ENCODE assay signal across 8 cellular contexts in the genomic region with DNA sequence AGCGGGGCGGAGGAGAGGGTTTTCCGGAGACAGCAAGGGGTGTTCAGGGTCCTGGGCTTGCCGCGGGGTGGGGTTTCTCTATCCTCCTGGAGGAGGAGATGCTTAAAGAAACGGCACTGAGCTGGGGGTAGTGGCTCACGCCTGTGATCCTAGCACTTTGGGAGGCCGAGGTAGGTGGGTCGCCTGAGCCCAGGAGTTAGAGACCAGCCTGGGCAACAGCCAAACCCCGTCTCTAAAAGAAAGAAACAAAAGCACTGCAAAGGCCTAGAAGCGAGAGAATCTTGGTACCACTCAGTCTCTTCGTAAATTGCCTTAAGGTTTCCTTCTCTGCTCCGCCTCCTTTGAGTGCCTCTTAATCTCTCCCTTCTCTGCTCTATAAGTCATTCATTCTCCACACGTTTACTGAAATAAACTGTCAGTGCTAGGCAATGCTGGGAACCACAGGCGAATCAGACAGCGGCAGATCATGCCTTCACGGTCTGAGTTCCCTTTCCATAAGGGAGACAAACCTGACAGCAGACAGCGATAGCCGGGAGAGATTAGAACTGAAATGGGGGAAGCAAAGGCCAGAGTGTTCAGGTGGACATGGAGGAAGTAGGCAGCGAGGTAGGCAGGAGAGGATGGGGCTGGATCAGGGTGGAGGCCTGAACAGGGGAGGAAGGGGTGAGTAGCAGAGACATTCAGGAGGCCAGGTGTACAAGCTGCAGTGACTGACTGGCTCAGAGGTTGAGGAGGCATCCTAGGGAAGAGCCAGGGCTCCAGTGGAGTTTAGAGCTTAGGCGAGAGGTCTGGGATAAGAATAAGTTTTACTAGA. TPM values are rescaled to one million over a fixed set of nuclear protein-coding genes. Genes with fewer than 3 reads are reported as not detected.
DNase-seq lines count a peak whose midpoint lies in the region; ATAC-seq and TF ChIP-seq lines count a peak whose summit lies in the region.

No MANE protein-coding gene starts in this region.

- peak overlapping the region; percentile 81 for H3K4ac ChIP-seq in IMR-90 (ENCODE audit: low read depth, low read length)

- WGBS in IMR-90 (ENCODE audit: extremely low coverage in 2 of 2, insufficient read length in 1 of 2), 2 experiments: 24% methylated on average over 10 of the region's 21 CpGs; no CpG with 5 or more reads in 1 of the 2 experiments

- CTCF ChIA-PET in IMR-90 (lab: Yijun Ruan, JAX): interaction anchor here (0.6 kb wide), 2 partner anchors 12 to 490 kb away, joined by 3 read pairs; no protein-coding TSS in a partner anchor

- H2AK5ac ChIP-seq in IMR-90 (ENCODE audit: low read depth, low read length): peak overlapping the region; percentile 86

- H3K9ac ChIP-seq in IMR-90 (ENCODE audit: low read depth, low read length): peak overlapping the region; percentile 89
- peak overlapping the region; percentile 95 to 98 for H3K9ac ChIP-seq in mucosa of rectum (ENCODE audit: low read depth in 1 of 2, low read length in 2 of 2)

- H3K9me1 ChIP-seq in IMR-90 (ENCODE audit: insufficient read depth, low read length): peaks cover 7% of the 10 kb centered on the region

- DNase-seq in IMR-90 (no peak), caudate nucleus (lab: John Stamatoyannopoulos, UW) (no peak), NOMO-1 treated with dmso at 0.1 percent for 144 hours (lab: John Stamatoyannopoulos, UW; ENCODE audit: unreplicated experiment) (no peak), hepatic stellate cell (ENCODE audit: low spot score) (no peak)

- H3K27ac ChIP-seq in ACC112 (ENCODE audit: low read depth, low read length) (peak overlapping the region; percentile 44; the same call in 1 of the 2 replicates), IMR-90 (ENCODE audit: insufficient read depth, low read length) (peak overlapping the region; percentile 78), caudate nucleus (ENCODE audit: low read depth, low read length) (peak overlapping the region; percentile 85), mucosa of rectum (ENCODE audit: low read depth in 2 of 2, low read length in 2 of 2) (peak overlapping the region; percentile 84 to 88)

- H3K4me3 ChIP-seq in ACC112 (ENCODE audit: low read depth, low read length) (peak overlapping the region; percentile 93), IMR-90 (ENCODE audit: insufficient read depth, low read depth, low read length) (peak overlapping the region; percentile 63), mucosa of rectum (ENCODE audit: low read length in 2 of 2) (peak overlapping the region; percentile 99 to 100)

- ATAC-seq in IMR-90 (ENCODE audit: low read depth): peak; percentile 12
- ATAC-seq in HG02623 (IDR thresholded peaks at IDR 0.05; ENCODE audit: unreplicated experiment): no peak
- ATAC-seq in HG03521 (IDR thresholded peaks at IDR 0.05; ENCODE audit: unreplicated experiment): no peak

- H3K36me3 ChIP-seq in ACC112 (ENCODE audit: insufficient read depth, low read length): no peaks in the 10 kb centered on the region
- peaks cover 19% of the 10 kb centered on the region for H3K36me3 ChIP-seq in IMR-90 (ENCODE audit: control insufficient read depth, insufficient read depth, low read length)
- peaks cover 22 to 33% of the 10 kb centered on the region in 2 donors for H3K36me3 ChIP-seq in mucosa of rectum (ENCODE audit: control insufficient read depth in 2 of 2, insufficient read depth in 2 of 2, low read length in 2 of 2)

- H4K8ac ChIP-seq in IMR-90 (ENCODE audit: low read depth in 2 of 2, low read length in 2 of 2): peak overlapping the region; percentile 17 to 95

- peak overlapping the region; percentile 20 for H3K23ac ChIP-seq in IMR-90 (ENCODE audit: low read depth, low read length)

- peak overlapping the region; percentile 95 for H2AK9ac ChIP-seq in IMR-90 (replicated peaks; ENCODE audit: low read depth, low read length, poor library complexity)

- H3K27me3 ChIP-seq in ACC112 (ENCODE audit: insufficient read depth, low read length) (no peaks in the 10 kb centered on the region), IMR-90 (ENCODE audit: control insufficient read depth, insufficient read depth, low read length) (no peaks in the 10 kb centered on the region), mucosa of rectum (ENCODE audit: control insufficient read depth in 2 of 2, insufficient read depth in 2 of 2, low read length in 2 of 2) (no peaks in the 10 kb centered on the region)

- no peak for TF ChIP-seq POLR2A in IMR-90 (IDR thresholded peaks at IDR 0.05; ENCODE audit: low read depth, low read length)

- H4K20me1 ChIP-seq in IMR-90 (ENCODE audit: insufficient read depth, low read length): peaks cover 6% of the 10 kb centered on the region; the same call in 1 of the 2 replicates

- H2BK5ac ChIP-seq in IMR-90 (ENCODE audit: low read depth, low read length, poor library complexity, severe bottlenecking): peak overlapping the region; percentile 63

- dilution Hi-C loops in IMR-90 (cut with HindIII; ENCODE audit: low sequenced_read_pairs, unreplicated experiment): no loop called here

- peak overlapping the region; percentile 65; the same call in 1 of the 2 replicates for H3K56ac ChIP-seq in IMR-90 (ENCODE audit: extremely low read depth, insufficient read depth, low read length)

- no peak overlapping the region for H2BK20ac ChIP-seq in IMR-90 (ENCODE audit: low read depth, low read length)

- POLR2A ChIA-PET in IMR-90 (lab: Charles Lee; ENCODE audit: unreplicated experiment): no interaction called here

- H3K79me1 ChIP-seq in IMR-90 (ENCODE audit: low read depth in 1 of 2, low read length in 2 of 2): peaks cover 13 to 35% of the 10 kb centered on the region in 2 experiments; a peak in 3 of 4 replicates

- TF ChIP-seq CTCF in IMR-90 (conservative IDR thresholded peaks at IDR 0.05; ENCODE audit: low read depth, low read length): no peak

- peaks cover 15% of the 10 kb centered on the region for H3K79me2 ChIP-seq in ACC112 (ENCODE audit: control insufficient read depth, insufficient read depth, low read length, unreplicated experiment)

- 0 out of 2 replicates have a peak overlapping the region, but pooled peaks have one; percentile 12 for H2BK120ac ChIP-seq in IMR-90 (ENCODE audit: low read depth, low read length)

- no peak overlapping the region for H2BK15ac ChIP-seq in IMR-90 (ENCODE audit: low read depth, low read length)

- peaks cover 5% of the 10 kb centered on the region for H3K4me1 ChIP-seq in ACC112 (ENCODE audit: control insufficient read depth, insufficient read depth, low read length, unreplicated experiment)
- H3K4me1 ChIP-seq in IMR-90 (ENCODE audit: control insufficient read depth, insufficient read depth, low read length): peaks cover 6% of the 10 kb centered on the region; the same call in 1 of the 2 replicates
- peaks cover 16 to 18% of the 10 kb centered on the region in 2 donors for H3K4me1 ChIP-seq in mucosa of rectum (ENCODE audit: control insufficient read depth in 2 of 2, insufficient read depth in 2 of 2, low read length in 2 of 2)

- H3K14ac ChIP-seq in IMR-90 (replicated peaks; ENCODE audit: low read depth, low read length): peak overlapping the region; percentile 90

- 0 out of 2 replicates have a peak overlapping the region, but pooled peaks have one; percentile 1 for H3K18ac ChIP-seq in IMR-90 (ENCODE audit: low read depth, low read length)

- intact Hi-C loops in IMR-90 (cut with micrococcal nuclease): loop anchor here (1.0 to 2.0 kb wide), 2 partner anchors 104 to 217 kb away; a partner anchor contains a TSS

- in situ Hi-C loops in IMR-90 (cut with MboI; ENCODE audit: low sequenced_read_pairs): loop anchor here (10.0 kb wide), 1 partner anchor 305 kb away; no protein-coding TSS in a partner anchor

- H3K4me2 ChIP-seq in IMR-90 (ENCODE audit: low read depth, low read length): peak overlapping the region; percentile 91

- peak overlapping the region; percentile 87 for H4K5ac ChIP-seq in IMR-90 (ENCODE audit: low read depth, low read length)

- H3K9me3 ChIP-seq in IMR-90 (ENCODE audit: control insufficient read depth, insufficient read depth, low read length) (no peaks in the 10 kb centered on the region), mucosa of rectum (ENCODE audit: control insufficient read depth in 2 of 2, low read length in 2 of 2) (no peaks in the 10 kb centered on the region)

- BruUV-seq in IMR-90 (replicated peaks; lab: Mats Ljungman, UMichigan): no TSS peak

- peak overlapping the region; percentile 86 for H4K91ac ChIP-seq in IMR-90 (ENCODE audit: insufficient read depth, low read depth, low read length)

- H2AFZ ChIP-seq in ACC112 (ENCODE audit: low read length, unreplicated experiment): peak overlapping the region; percentile 61
- H2AFZ ChIP-seq in IMR-90 (replicated peaks; ENCODE audit: low read length, poor library complexity): peak overlapping the region; percentile 94

- TF ChIP-seq RAD21 in IMR-90 (IDR thresholded peaks at IDR 0.05; ENCODE audit: low read length): no peak

TF ChIP-seq in IMR-90, 13 proteins besides CTCF, POLR2A, EP300 and RAD21 (continues in another document):
- no peak for TF ChIP-seq MAZ (IDR thresholded peaks at IDR 0.05; ENCODE audit: borderline replicate concordance, low read depth, low read length)
- TF ChIP-seq CEBPB (IDR thresholded peaks at IDR 0.05; ENCODE audit: low read depth, low read length): no peak
- no peak for TF ChIP-seq MAFK (IDR thresholded peaks at IDR 0.05; ENCODE audit: low read depth, low read length)
- TF ChIP-seq FOS (IDR thresholded peaks at IDR 0.05; ENCODE audit: low read depth, low read length): no peak
- TF ChIP-seq, protein P1, sequence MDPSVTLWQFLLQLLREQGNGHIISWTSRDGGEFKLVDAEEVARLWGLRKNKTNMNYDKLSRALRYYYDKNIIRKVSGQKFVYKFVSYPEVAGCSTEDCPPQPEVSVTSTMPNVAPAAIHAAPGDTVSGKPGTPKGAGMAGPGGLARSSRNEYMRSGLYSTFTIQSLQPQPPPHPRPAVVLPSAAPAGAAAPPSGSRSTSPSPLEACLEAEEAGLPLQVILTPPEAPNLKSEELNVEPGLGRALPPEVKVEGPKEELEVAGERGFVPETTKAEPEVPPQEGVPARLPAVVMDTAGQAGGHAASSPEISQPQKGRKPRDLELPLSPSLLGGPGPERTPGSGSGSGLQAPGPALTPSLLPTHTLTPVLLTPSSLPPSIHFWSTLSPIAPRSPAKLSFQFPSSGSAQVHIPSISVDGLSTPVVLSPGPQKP (IDR thresholded peaks at IDR 0.05; ENCODE audit: borderline replicate concordance, low read depth, low read length): no peak
- no peak for TF ChIP-seq SMC3 (IDR thresholded peaks at IDR 0.05; ENCODE audit: low read depth, low read length)

RNA-seq across cellular contexts. Expression of a gene that starts 0.6 kb away (rescaled TPM):
- total RNA-seq in IMR-90 (2012; rRNA removed): 965 and 1,137 TPM in 2 replicates
- 524 and 575 TPM in 2 replicates for polyA plus RNA-seq in IMR-90 (2012; rRNA removed)
- 561 and 960 TPM in 2 replicates for polyA plus RNA-seq in IMR-90 (2012; cell fraction: cytosol; rRNA removed)
- polyA plus RNA-seq in IMR-90 (2012; cell fraction: nucleus; rRNA removed; ENCODE audit: low replicate concordance): 263 and 486 TPM in 2 replicates

RNA-seq across cellular contexts. Expression of a gene that starts 1.8 kb away (rescaled TPM):
- not detected in 2 replicates for total RNA-seq in IMR-90 (2012; rRNA removed)
- polyA plus RNA-seq in IMR-90 (2012; rRNA removed): 0.16 and 0.22 TPM in 2 replicates
- 0.04 and 0.38 TPM in 2 replicates for polyA plus RNA-seq in IMR-90 (2012; cell fraction: cytosol; rRNA removed)
- 1.5 and 1.7 TPM in 2 replicates for polyA plus RNA-seq in IMR-90 (2012; cell fraction: nucleus; rRNA removed; ENCODE audit: low replicate concordance)

RNA-seq across cellular contexts. Expression of a gene that starts 27.9 kb away (rescaled TPM):
- total RNA-seq in IMR-90 (2012; rRNA removed): 614 and 659 TPM in 2 replicates
- polyA plus RNA-seq in IMR-90 (2012; rRNA removed): 497 and 541 TPM in 2 replicates
- polyA plus RNA-seq in IMR-90 (2012; cell fraction: cytosol; rRNA removed): 291 and 549 TPM in 2 replicates
- polyA plus RNA-seq in IMR-90 (2012; cell fraction: nucleus; rRNA removed; ENCODE audit: low replicate concordance): 608 and 1,383 TPM in 2 replicates
